Comparison of ENCODE assay signal across 1 cellular context in the genomic region with DNA sequence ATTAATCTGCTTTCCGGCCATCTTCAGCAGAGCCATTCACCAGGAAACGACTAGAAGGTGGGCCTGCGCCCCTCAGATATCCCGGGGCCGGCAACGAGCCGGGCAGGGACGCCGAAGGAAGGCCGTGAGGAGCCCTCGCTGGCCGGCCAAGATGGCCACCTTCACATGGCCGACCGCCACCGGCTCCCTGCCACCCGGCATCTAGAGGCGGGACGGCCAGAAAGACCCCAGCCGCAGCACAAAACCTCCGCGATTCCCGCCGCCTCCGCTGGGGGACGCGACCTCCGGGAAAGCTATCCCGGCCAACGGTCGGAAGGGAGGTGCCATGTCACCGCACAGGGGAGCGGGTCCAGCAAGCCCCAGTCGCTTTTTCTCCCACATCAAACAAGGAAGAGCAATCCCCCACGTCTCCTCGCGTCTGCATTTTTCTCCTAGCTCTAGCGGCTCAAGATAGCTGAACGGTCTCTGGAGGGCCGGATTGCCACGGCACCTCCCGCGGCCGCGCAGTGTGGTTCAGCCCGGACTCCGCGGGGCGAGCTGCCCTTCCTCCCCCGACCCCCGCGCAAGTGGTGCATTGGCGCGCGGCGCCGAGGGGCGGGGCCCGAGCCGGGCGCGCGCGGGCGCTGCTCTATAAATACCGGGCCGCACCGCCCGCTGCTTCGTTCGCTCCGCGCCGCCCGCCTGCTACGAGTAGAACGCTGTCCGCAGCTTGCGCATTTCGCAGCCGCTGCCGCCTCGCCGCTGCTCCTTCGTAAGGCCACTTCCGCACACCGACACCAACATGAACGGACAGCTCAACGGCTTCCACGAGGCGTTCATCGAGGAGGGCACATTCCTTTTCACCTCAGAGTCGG.
TF ChIP-seq lines count a peak whose summit lies in the region.

A gene (plus strand): TSS at position 662 of the 854 bp plus-strand sequence. CDS start 120 bp downstream, at position 782.

TF ChIP-seq in HEK293, 187 proteins besides CTCF, POLR2A, EP300 and RAD21 (continued from another document and continues in another):
- TF ChIP-seq MEIS1 (CRISPR knock-in tag; IDR thresholded peaks at IDR 0.05; ENCODE audit: borderline replicate concordance) = no peak
- TF ChIP-seq, protein P1, sequence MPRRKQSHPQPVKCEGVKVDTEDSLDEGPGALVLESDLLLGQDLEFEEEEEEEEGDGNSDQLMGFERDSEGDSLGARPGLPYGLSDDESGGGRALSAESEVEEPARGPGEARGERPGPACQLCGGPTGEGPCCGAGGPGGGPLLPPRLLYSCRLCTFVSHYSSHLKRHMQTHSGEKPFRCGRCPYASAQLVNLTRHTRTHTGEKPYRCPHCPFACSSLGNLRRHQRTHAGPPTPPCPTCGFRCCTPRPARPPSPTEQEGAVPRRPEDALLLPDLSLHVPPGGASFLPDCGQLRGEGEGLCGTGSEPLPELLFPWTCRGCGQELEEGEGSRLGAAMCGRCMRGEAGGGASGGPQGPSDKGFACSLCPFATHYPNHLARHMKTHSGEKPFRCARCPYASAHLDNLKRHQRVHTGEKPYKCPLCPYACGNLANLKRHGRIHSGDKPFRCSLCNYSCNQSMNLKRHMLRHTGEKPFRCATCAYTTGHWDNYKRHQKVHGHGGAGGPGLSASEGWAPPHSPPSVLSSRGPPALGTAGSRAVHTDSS (tag by site-specific recombination; IDR thresholded peaks at IDR 0.05) = peak; percentile 62
- TF ChIP-seq ZBTB20 (tag by site-specific recombination; IDR thresholded peaks at IDR 0.05) = 0 out of 2 replicates have a peak, but pooled peaks have one; percentile 52
- no peak; the same call in 1 of the 2 replicates for TF ChIP-seq ZNF2 (tag by site-specific recombination; IDR thresholded peaks at IDR 0.05)
- TF ChIP-seq, protein P2, sequence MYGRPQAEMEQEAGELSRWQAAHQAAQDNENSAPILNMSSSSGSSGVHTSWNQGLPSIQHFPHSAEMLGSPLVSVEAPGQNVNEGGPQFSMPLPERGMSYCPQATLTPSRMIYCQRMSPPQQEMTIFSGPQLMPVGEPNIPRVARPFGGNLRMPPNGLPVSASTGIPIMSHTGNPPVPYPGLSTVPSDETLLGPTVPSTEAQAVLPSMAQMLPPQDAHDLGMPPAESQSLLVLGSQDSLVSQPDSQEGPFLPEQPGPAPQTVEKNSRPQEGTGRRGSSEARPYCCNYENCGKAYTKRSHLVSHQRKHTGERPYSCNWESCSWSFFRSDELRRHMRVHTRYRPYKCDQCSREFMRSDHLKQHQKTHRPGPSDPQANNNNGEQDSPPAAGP (tag by site-specific recombination; IDR thresholded peaks at IDR 0.05) = no peak; the same call in 1 of the 2 replicates
- TF ChIP-seq GLIS1 (tag by site-specific recombination; IDR thresholded peaks at IDR 0.05) = peak; percentile 83
- no peak for TF ChIP-seq ZSCAN16 (tag by site-specific recombination; IDR thresholded peaks at IDR 0.05)
- no peak for TF ChIP-seq ZNF433 (tag by site-specific recombination; IDR thresholded peaks at IDR 0.05; ENCODE audit: low read depth)
- TF ChIP-seq ZNF529 (tag by site-specific recombination; IDR thresholded peaks at IDR 0.05; ENCODE audit: insufficient replicate concordance) = no peak
- TF ChIP-seq ZNF658 (tag by site-specific recombination; IDR thresholded peaks at IDR 0.05) = no peak
- TF ChIP-seq ZFP37 (tag by site-specific recombination; IDR thresholded peaks at IDR 0.05) = peak; percentile 22; the same call in 1 of the 2 replicates
- TF ChIP-seq ZNF140 (tag by site-specific recombination; IDR thresholded peaks at IDR 0.05) = no peak
- TF ChIP-seq ZNF157 (tag by site-specific recombination; IDR thresholded peaks at IDR 0.05) = no peak
- no peak for TF ChIP-seq ZNF555 (tag by site-specific recombination; conservative IDR thresholded peaks at IDR 0.05)
- no peak for TF ChIP-seq ZNF37A (tag by site-specific recombination; IDR thresholded peaks at IDR 0.05)
- TF ChIP-seq GLI2 (tag by site-specific recombination; IDR thresholded peaks at IDR 0.05; ENCODE audit: borderline replicate concordance, low read depth) = peak; percentile 14; the same call in 1 of the 2 replicates
- peak; percentile 71 for TF ChIP-seq ZNF341 (tag by site-specific recombination; IDR thresholded peaks at IDR 0.05; ENCODE audit: low read depth)
- TF ChIP-seq ZNF549 (tag by site-specific recombination; IDR thresholded peaks at IDR 0.05) = no peak
- no peak for TF ChIP-seq ZBTB1 (tag by site-specific recombination; IDR thresholded peaks at IDR 0.05)
- TF ChIP-seq ZNF416 (tag by site-specific recombination; IDR thresholded peaks at IDR 0.05) = no peak
- TF ChIP-seq ZNF221 (tag by site-specific recombination; IDR thresholded peaks at IDR 0.05; ENCODE audit: borderline replicate concordance) = no peak
- TF ChIP-seq ZNF311 (tag by site-specific recombination; IDR thresholded peaks at IDR 0.05; ENCODE audit: borderline replicate concordance) = no peak
- TF ChIP-seq, protein P3, sequence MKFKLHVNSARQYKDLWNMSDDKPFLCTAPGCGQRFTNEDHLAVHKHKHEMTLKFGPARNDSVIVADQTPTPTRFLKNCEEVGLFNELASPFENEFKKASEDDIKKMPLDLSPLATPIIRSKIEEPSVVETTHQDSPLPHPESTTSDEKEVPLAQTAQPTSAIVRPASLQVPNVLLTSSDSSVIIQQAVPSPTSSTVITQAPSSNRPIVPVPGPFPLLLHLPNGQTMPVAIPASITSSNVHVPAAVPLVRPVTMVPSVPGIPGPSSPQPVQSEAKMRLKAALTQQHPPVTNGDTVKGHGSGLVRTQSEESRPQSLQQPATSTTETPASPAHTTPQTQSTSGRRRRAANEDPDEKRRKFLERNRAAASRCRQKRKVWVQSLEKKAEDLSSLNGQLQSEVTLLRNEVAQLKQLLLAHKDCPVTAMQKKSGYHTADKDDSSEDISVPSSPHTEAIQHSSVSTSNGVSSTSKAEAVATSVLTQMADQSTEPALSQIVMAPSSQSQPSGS (tag by site-specific recombination; IDR thresholded peaks at IDR 0.05; ENCODE audit: low read depth) = no peak
- TF ChIP-seq, protein P4, sequence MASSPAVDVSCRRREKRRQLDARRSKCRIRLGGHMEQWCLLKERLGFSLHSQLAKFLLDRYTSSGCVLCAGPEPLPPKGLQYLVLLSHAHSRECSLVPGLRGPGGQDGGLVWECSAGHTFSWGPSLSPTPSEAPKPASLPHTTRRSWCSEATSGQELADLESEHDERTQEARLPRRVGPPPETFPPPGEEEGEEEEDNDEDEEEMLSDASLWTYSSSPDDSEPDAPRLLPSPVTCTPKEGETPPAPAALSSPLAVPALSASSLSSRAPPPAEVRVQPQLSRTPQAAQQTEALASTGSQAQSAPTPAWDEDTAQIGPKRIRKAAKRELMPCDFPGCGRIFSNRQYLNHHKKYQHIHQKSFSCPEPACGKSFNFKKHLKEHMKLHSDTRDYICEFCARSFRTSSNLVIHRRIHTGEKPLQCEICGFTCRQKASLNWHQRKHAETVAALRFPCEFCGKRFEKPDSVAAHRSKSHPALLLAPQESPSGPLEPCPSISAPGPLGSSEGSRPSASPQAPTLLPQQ (tag by site-specific recombination; IDR thresholded peaks at IDR 0.05) = peak; percentile 73; the same call in 1 of the 2 replicates
- peak; percentile 97 for TF ChIP-seq BCL11B (tag by site-specific recombination; IDR thresholded peaks at IDR 0.05; ENCODE audit: low read depth)
- no peak for TF ChIP-seq ZNF664 (tag by site-specific recombination; IDR thresholded peaks at IDR 0.05)
- no peak for TF ChIP-seq ZNF621 (tag by site-specific recombination; IDR thresholded peaks at IDR 0.05)
- TF ChIP-seq SALL2 (tag by site-specific recombination; IDR thresholded peaks at IDR 0.05; ENCODE audit: borderline replicate concordance) = 0 out of 2 replicates have a peak, but pooled peaks have one; percentile 12
- TF ChIP-seq ZNF23 (tag by site-specific recombination; IDR thresholded peaks at IDR 0.05; ENCODE audit: borderline replicate concordance) = no peak
- TF ChIP-seq, protein P5, sequence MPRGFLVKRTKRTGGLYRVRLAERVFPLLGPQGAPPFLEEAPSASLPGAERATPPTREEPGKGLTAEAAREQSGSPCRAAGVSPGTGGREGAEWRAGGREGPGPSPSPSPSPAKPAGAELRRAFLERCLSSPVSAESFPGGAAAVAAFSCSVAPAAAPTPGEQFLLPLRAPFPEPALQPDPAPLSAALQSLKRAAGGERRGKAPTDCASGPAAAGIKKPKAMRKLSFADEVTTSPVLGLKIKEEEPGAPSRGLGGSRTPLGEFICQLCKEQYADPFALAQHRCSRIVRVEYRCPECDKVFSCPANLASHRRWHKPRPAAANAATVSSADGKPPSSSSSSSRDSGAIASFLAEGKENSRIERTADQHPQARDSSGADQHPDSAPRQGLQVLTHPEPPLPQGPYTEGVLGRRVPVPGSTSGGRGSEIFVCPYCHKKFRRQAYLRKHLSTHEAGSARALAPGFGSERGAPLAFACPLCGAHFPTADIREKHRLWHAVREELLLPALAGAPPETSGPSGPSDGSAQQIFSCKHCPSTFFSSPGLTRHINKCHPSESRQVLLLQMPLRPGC (tag by site-specific recombination; IDR thresholded peaks at IDR 0.05) = peak; percentile 34; the same call in 1 of the 2 replicates
- peak; percentile 34; the same call in 1 of the 2 replicates for TF ChIP-seq ZBTB21 (tag by site-specific recombination; IDR thresholded peaks at IDR 0.05)
- TF ChIP-seq FEZF1 (tag by site-specific recombination; IDR thresholded peaks at IDR 0.05) = peak; percentile 75
- 0 out of 2 replicates have a peak, but pooled peaks have one; percentile 42 for TF ChIP-seq ZFP41 (tag by site-specific recombination; IDR thresholded peaks at IDR 0.05; ENCODE audit: borderline replicate concordance)
- TF ChIP-seq ZNF19 (tag by site-specific recombination; IDR thresholded peaks at IDR 0.05; ENCODE audit: low read depth) = no peak
- TF ChIP-seq, protein P6, sequence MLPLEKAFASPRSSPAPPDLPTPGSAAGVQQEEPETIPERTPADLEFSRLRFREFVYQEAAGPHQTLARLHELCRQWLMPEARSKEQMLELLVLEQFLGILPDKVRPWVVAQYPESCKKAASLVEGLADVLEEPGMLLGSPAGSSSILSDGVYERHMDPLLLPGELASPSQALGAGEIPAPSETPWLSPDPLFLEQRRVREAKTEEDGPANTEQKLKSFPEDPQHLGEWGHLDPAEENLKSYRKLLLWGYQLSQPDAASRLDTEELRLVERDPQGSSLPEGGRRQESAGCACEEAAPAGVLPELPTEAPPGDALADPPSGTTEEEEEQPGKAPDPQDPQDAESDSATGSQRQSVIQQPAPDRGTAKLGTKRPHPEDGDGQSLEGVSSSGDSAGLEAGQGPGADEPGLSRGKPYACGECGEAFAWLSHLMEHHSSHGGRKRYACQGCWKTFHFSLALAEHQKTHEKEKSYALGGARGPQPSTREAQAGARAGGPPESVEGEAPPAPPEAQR (tag by site-specific recombination; IDR thresholded peaks at IDR 0.05) = 0 out of 2 replicates have a peak, but pooled peaks have one; percentile 12
- TF ChIP-seq YY1 (tag by site-specific recombination; IDR thresholded peaks at IDR 0.05) = peak; percentile 88
- no peak for TF ChIP-seq ZNF707 (tag by site-specific recombination; IDR thresholded peaks at IDR 0.05)
- peak; percentile 82 for TF ChIP-seq ZXDB (tag by site-specific recombination; IDR thresholded peaks at IDR 0.05)
- TF ChIP-seq, protein P7, sequence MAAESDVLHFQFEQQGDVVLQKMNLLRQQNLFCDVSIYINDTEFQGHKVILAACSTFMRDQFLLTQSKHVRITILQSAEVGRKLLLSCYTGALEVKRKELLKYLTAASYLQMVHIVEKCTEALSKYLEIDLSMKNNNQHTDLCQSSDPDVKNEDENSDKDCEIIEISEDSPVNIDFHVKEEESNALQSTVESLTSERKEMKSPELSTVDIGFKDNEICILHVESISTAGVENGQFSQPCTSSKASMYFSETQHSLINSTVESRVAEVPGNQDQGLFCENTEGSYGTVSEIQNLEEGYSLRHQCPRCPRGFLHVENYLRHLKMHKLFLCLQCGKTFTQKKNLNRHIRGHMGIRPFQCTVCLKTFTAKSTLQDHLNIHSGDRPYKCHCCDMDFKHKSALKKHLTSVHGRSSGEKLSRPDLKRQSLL (tag by site-specific recombination; IDR thresholded peaks at IDR 0.05) = no peak
- TF ChIP-seq, protein P8, sequence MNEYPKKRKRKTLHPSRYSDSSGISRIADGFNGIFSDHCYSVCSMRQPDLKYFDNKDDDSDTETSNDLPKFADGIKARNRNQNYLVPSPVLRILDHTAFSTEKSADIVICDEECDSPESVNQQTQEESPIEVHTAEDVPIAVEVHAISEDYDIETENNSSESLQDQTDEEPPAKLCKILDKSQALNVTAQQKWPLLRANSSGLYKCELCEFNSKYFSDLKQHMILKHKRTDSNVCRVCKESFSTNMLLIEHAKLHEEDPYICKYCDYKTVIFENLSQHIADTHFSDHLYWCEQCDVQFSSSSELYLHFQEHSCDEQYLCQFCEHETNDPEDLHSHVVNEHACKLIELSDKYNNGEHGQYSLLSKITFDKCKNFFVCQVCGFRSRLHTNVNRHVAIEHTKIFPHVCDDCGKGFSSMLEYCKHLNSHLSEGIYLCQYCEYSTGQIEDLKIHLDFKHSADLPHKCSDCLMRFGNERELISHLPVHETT (tag by site-specific recombination; IDR thresholded peaks at IDR 0.05) = peak; percentile 14; the same call in 1 of the 2 replicates
- peak; percentile 87 for TF ChIP-seq SP7 (tag by site-specific recombination; IDR thresholded peaks at IDR 0.05)
